In genomic region chr14:102033241-102033640, GRCh38 we compare ENCODE assay signal across 28 cellular contexts.
"Had no signal": no experiment of that assay in that cellular context is flagged by ENCODE, and none has a peak within 500 bp of the region (broad histone marks: within the 10 kb centered on the region; RNA-seq: fewer than 3 reads in every experiment).

No MANE protein-coding gene starts in this region.

- FAIRE-seq: endometrium had no signal

- H3K27me3 Mint-ChIP-seq: activated CD4-positive, alpha-beta memory T cell treated with anti-CD3 and anti-CD28 coated beads for 36 hours; activated CD4-positive, alpha-beta T cell treated with anti-CD3 and anti-CD28 coated beads, Interleukin-2, amount 10 ng/mL, durations not matched to agents 24 days and 14 days; central memory CD8-positive, alpha-beta T cell; naive B cell; T-helper 17 cell had no signal

- H3K4me3 Mint-ChIP-seq: activated CD4-positive, alpha-beta memory T cell treated with anti-CD3 and anti-CD28 coated beads for 36 hours; activated CD4-positive, alpha-beta T cell treated with anti-CD3 and anti-CD28 coated beads, Interleukin-2, amount 10 ng/mL, durations not matched to agents 24 days and 14 days; activated naive CD4-positive, alpha-beta T cell treated with anti-CD3 and anti-CD28 coated beads for 36 hours; central memory CD8-positive, alpha-beta T cell; mesothelial cell of epicardium; naive B cell; nephron progenitor cell; T-helper 17 cell had no signal

- DNase-seq: activated CD4-positive, alpha-beta memory T cell treated with anti-CD3 and anti-CD28 coated beads for 36 hours; activated CD4-positive, alpha-beta T cell treated with anti-CD3 and anti-CD28 coated beads, Interleukin-2, amount 10 ng/mL, durations not matched to agents 24 days and 14 days; activated CD4-positive, CD25-positive, alpha-beta regulatory T cell treated with anti-CD3 and anti-CD28 coated beads, Interleukin-2, amount 50 U/mL, for 72 hours; activated CD8-positive, alpha-beta memory T cell treated with anti-CD3 and anti-CD28 coated beads, Interleukin-2, amount 50 U/mL, for 4 hours; activated effector memory CD4-positive, alpha-beta T cell treated with anti-CD3 and anti-CD28 coated beads, Interleukin-2, amount 50 U/mL, for 16 hours; activated naive CD4-positive, alpha-beta T cell treated with anti-CD3 and anti-CD28 coated beads for 36 hours; amniotic stem cell; dermis blood vessel endothelial cell; effector CD4-positive, alpha-beta T cell; head of caudate nucleus; hippocampal formation; left cardiac atrium; left ventricle myocardium superior; naive B cell; nephron progenitor cell; right lobe of liver; stimulated activated CD4-positive, alpha-beta T cell treated with anti-CD3 and anti-CD28 coated beads, Interleukin-2, amount 100 ng/mL, for 48 hours; stimulated activated naive CD8-positive, alpha-beta T cell treated with anti-CD3 and anti-CD28 coated beads, Interleukin-15, Interleukin-2, amounts not matched to agents 100 U/mL and 50 U/mL, for 24 hours; T-helper 17 cell; T1000; thyroid gland; upper lobe of left lung had no signal

- H3K4me1 ChIP-seq: right lobe of liver, thyroid gland, upper lobe of left lung had no signal

- H3K27me3 ChIP-seq: gastroesophageal sphincter, neutrophil, right lobe of liver, thyroid gland, upper lobe of left lung, vagina had no signal

- ATAC-seq: gastroesophageal sphincter; left cardiac atrium; left ventricle myocardium superior; right lobe of liver; stimulated activated naive CD8-positive, alpha-beta T cell treated with anti-CD3 and anti-CD28 coated beads, Interleukin-15, Interleukin-2, amounts not matched to agents 100 U/mL and 50 U/mL, for 24 hours; T-helper 17 cell had no signal

- H3K27ac ChIP-seq: gastroesophageal sphincter, neutrophil, right lobe of liver, thyroid gland, vagina had no signal

- H3K4me1 Mint-ChIP-seq: activated CD4-positive, alpha-beta T cell treated with anti-CD3 and anti-CD28 coated beads, Interleukin-2, amount 10 ng/mL, durations not matched to agents 24 days and 14 days; central memory CD8-positive, alpha-beta T cell; mesothelial cell of epicardium; naive B cell; nephron progenitor cell; T-helper 17 cell had no signal

- H3K9me3 ChIP-seq: gastroesophageal sphincter, neutrophil, right lobe of liver, thyroid gland, upper lobe of left lung, vagina had no signal

- H3K9me3 Mint-ChIP-seq: activated CD4-positive, alpha-beta memory T cell treated with anti-CD3 and anti-CD28 coated beads for 36 hours; activated CD4-positive, alpha-beta T cell treated with anti-CD3 and anti-CD28 coated beads, Interleukin-2, amount 10 ng/mL, durations not matched to agents 24 days and 14 days; activated naive CD4-positive, alpha-beta T cell treated with anti-CD3 and anti-CD28 coated beads for 36 hours; central memory CD8-positive, alpha-beta T cell; mesothelial cell of epicardium; naive B cell; nephron progenitor cell had no signal

- H3K27ac Mint-ChIP-seq: activated CD4-positive, alpha-beta memory T cell treated with anti-CD3 and anti-CD28 coated beads for 36 hours; activated CD4-positive, alpha-beta T cell treated with anti-CD3 and anti-CD28 coated beads, Interleukin-2, amount 10 ng/mL, durations not matched to agents 24 days and 14 days; activated naive CD4-positive, alpha-beta T cell treated with anti-CD3 and anti-CD28 coated beads for 36 hours; mesothelial cell of epicardium; nephron progenitor cell; T-helper 17 cell had no signal

- H3K4me3 ChIP-seq: gastroesophageal sphincter, right lobe of liver, thyroid gland, upper lobe of left lung, vagina had no signal
